In the genomic region with DNA sequence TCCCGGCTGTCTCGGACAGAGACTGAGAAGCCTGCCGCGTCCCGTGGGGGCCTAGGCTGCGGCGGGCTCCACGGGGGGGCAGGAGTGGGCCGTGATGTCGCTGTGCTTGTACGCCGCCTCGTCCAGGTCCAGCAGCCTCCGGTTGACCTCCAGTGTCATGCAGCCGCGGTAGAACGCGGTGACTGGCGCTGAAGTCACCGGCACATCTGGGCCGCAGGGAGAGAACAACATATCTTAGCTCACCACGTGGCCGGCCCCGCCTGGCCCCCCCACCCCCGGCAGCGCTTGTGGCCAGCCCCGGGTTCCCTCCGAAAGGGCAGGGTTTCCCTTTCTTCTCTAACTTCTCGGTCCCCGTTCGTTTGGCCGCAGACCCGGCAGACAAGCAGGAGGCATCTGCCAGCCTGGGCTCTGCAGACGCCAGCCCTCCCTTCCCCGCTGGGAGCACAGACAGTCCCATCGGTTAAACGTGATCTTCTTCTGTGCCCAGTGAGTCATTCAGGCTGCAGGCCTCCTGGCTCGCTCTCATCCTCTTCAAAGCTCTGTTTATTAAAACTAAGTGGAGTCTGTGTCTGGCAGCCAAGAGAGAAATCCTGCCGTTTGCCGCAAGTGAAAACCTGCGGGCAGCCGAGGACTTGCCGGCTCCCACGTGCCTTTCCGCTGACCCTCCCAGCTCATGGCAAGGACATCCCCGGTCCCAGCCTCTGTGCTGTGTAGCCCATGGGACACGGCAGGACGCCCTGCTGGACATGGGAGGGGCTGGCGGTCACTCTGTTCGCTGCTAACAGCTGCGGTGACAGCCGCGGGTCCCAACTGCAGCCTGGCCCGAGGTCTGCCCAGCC, we compare ENCODE assay signal across 8 cellular contexts. TPM values are rescaled to one million over a fixed set of nuclear protein-coding genes. Genes with fewer than 3 reads are reported as not detected.
DNase-seq lines count a peak whose midpoint lies in the region; ATAC-seq, FAIRE-seq and TF ChIP-seq lines count a peak whose summit lies in the region.

No MANE protein-coding gene starts in this region.

- CTCF ChIA-PET in HEK293 (lab: Yijun Ruan, JAX), result interaction anchor here (0.7 to 1.1 kb wide), 2 partner anchors 39 to 407 kb away, joined by 4 read pairs; no protein-coding TSS in a partner anchor

- TF ChIP-seq CTCF in HEK293 (tag by site-specific recombination; IDR thresholded peaks at IDR 0.05) (no peak), fibroblast of villous mesenchyme (IDR thresholded peaks at IDR 0.05; ENCODE audit: insufficient read depth, low read depth, low read length) (peak; percentile 23)

- 54 to 78% (median 72%) methylated on average over 51 to 54 of the region's 54 CpGs for WGBS in small intestine, 3 donors

- in situ Hi-C loops in SK-MEL-5 (cut with HindIII; ENCODE audit: low pct_unique_long_range_greater_than_20kb, low sequenced_read_pairs), result no loop called here

- intact Hi-C loops in posterior vena cava (cut with DNase I), result loop anchor here in 1 of 2 donors (2.0 kb wide), 1 partner anchor 22 kb away; no protein-coding TSS in a partner anchor

- no peaks in the 10 kb centered on the region for H3K27me3 ChIP-seq in small intestine (ENCODE audit: control insufficient read depth in 2 of 2, insufficient read depth in 2 of 2, low read length in 2 of 2)

- H3K4me1 ChIP-seq in HEK293 (ENCODE audit: control insufficient read depth, insufficient read depth, low read length) (no peaks in the 10 kb centered on the region), small intestine (ENCODE audit: control insufficient read depth in 2 of 2, insufficient read depth in 1 of 2, low read depth in 1 of 2, low read length in 1 of 2) (no peaks in the 10 kb centered on the region)

- H3K4me3 ChIP-seq in HEK293 (ENCODE audit: low read depth, low read length) (no peak overlapping the region), fibroblast of villous mesenchyme (ENCODE audit: low read depth, low read length) (peak overlapping the region; percentile 23), small intestine (ENCODE audit: low read depth in 1 of 2, low read length in 2 of 2) (no peak overlapping the region)

- no peak overlapping the region for H3K27ac ChIP-seq in HEK293 (ENCODE audit: extremely low read depth, low read depth, low read length)
- peak overlapping the region in 1 of 2 donors; percentile 64 for H3K27ac ChIP-seq in small intestine (ENCODE audit: low read depth in 1 of 2, low read length in 1 of 2)

- peaks cover 0 to 10% of the 10 kb centered on the region in 2 experiments; a peak in 2 of 3 replicates for H3K36me3 ChIP-seq in HEK293 (ENCODE audit: control insufficient read depth in 2 of 2, insufficient read depth in 1 of 2, low read length in 2 of 2)
- H3K36me3 ChIP-seq in small intestine (ENCODE audit: control insufficient read depth in 2 of 2, insufficient read depth in 2 of 2, low read length in 2 of 2), result peaks cover 0 to 6% of the 10 kb centered on the region in 2 donors

- POLR2A ChIA-PET in HEK293 (lab: Yijun Ruan, JAX), result interaction anchor here (0.6 kb wide), 1 partner anchor 43 kb away, joined by 4 read pairs; no protein-coding TSS in a partner anchor

- ATAC-seq in HG02870 (IDR thresholded peaks at IDR 0.05; ENCODE audit: unreplicated experiment), result no peak

- H3K9me3 ChIP-seq in HEK293 (ENCODE audit: control insufficient read depth, insufficient read depth, low read depth, low read length) (no peaks in the 10 kb centered on the region), small intestine (ENCODE audit: control insufficient read depth, low read depth) (no peaks in the 10 kb centered on the region)

- peak; percentile 77 for DNase-seq in SK-MEL-5 (ENCODE audit: low read depth, low spot score)
- DNase-seq in fibroblast of villous mesenchyme (ENCODE audit: low read depth), result peak; percentile 99
- DNase-seq in posterior vena cava (ENCODE audit: low spot score), result peak; percentile 93
- DNase-seq in NK-92 (lab: John Stamatoyannopoulos, UW; ENCODE audit: unreplicated experiment), result no peak
- DNase-seq in GM19239 (ENCODE audit: insufficient read length, low spot score), result no peak
- no peak for DNase-seq in small intestine

- FAIRE-seq in GM19239 (lab: Jason Lieb, UNC) (no peak), small intestine (lab: Jason Lieb, UNC) (no peak)

TF ChIP-seq in HEK293, 187 proteins besides CTCF, POLR2A, EP300 and RAD21:
- TF ChIP-seq SALL2 (tag by site-specific recombination; IDR thresholded peaks at IDR 0.05; ENCODE audit: borderline replicate concordance), result no peak
- TF ChIP-seq ZBTB17 (tag by site-specific recombination; IDR thresholded peaks at IDR 0.05), result peak; percentile 81
TF ChIP-seq in HEK293: peak in this region for 1.

RNA-seq across cellular contexts. Expression of gene GAS6, which starts 42.8 kb away (rescaled TPM):
- total RNA-seq in SK-MEL-5 (2014; rRNA removed; shearing (Covaris generic)), result 5.8 and 6.3 TPM in 2 replicates
- polyA plus RNA-seq in SK-MEL-5 (2015; cell fraction: cytosol; rRNA removed), result 16.1 and 17.8 TPM in 2 replicates
- polyA plus RNA-seq in SK-MEL-5 (2015; cell fraction: nucleus; rRNA removed), result 14.9 and 30.6 TPM in 2 replicates
- total RNA-seq in fibroblast of villous mesenchyme (172 and 216 TPM in 2 replicates), posterior vena cava (100 to 1,000 TPM; 201 to 215 TPM)
- polyA plus RNA-seq in small intestine, result 100 to 1,000 TPM in 2 of 3 donors, 10 to 100 TPM in 1; 69.2 to 136 (median 103) TPM

Comparison
In these comparisons a context has a peak if more than half of its experiments do, and no peak if none do; other contexts are left out.
1. DNase-seq: peak in SK-MEL-5 (single experiment), fibroblast of villous mesenchyme (single experiment) and posterior vena cava (single experiment); none in NK-92 (single experiment), GM19239 (single experiment) and small intestine (single experiment).
2. RNA of gene GAS6, which starts 42.8 kb away (total RNA-seq): 172 to 216 TPM in fibroblast of villous mesenchyme and 201 to 215 TPM in posterior vena cava; 5.8 to 6.3 TPM in SK-MEL-5; every median in the first group is over 10 times any median in the second.